ENCODE assay signal across 10 cellular contexts in genomic region chr6:26269406-26270120, GRCh38.
A peak's percentile ranks its signal among the peaks of the same experiment; 100 is the strongest.
DNase-seq lines count a peak whose midpoint lies in the region; ATAC-seq and TF ChIP-seq lines count a peak whose summit lies in the region.
"Had no signal": no experiment of that assay in that cellular context is flagged by ENCODE, and none has a peak within 500 bp of the region (broad histone marks: within the 10 kb centered on the region; RNA-seq: fewer than 3 reads in every experiment).

No MANE protein-coding gene starts in this region.

- TF ChIP-seq CTCF in brain microvascular endothelial cell (IDR thresholded peaks at IDR 0.05; ENCODE audit: low read depth, low read length, missing control alignments) (no peak), nephron progenitor cell (IDR thresholded peaks at IDR 0.05) (no peak)

- H3K9me3 ChIP-seq in KOPT-K1 (ENCODE audit: insufficient read depth, low read length, poor library complexity, severe bottlenecking): no peaks in the 10 kb centered on the region

- H3K27ac ChIP-seq in KOPT-K1 (ENCODE audit: low read depth, low read length, poor library complexity, severe bottlenecking): peak overlapping the region; percentile 99
- no peak overlapping the region for H3K27ac ChIP-seq in brain microvascular endothelial cell

- in situ Hi-C loops in brain microvascular endothelial cell (cut with HindIII; ENCODE audit: low pct_ligation_motif_present, low sequenced_read_pairs): no loop called here

- H3K27me3 Mint-ChIP-seq in nephron progenitor cell (ENCODE audit: low read depth, poor library complexity): peaks cover 4% of the 10 kb centered on the region
- H3K27me3 Mint-ChIP-seq in effector memory CD8-positive, alpha-beta T cell: no peaks in the 10 kb centered on the region

- no peak overlapping the region for H3K4me3 Mint-ChIP-seq in nephron progenitor cell
- no peak overlapping the region for H3K4me3 Mint-ChIP-seq in effector memory CD8-positive, alpha-beta T cell

- ATAC-seq in GM18519 (IDR thresholded peaks at IDR 0.05; ENCODE audit: low FRiP score, unreplicated experiment): no peak
- no peak for ATAC-seq in effector memory CD8-positive, alpha-beta T cell (replicated peaks)

- DNase-seq in NCI-H1417 (lab: John Stamatoyannopoulos, UW) (peak in 2 of 3 experiments; percentile 21 to 58), NCI-H1417 treated with DMSO at 0.1 percent for 48 hours (lab: John Stamatoyannopoulos, UW) (no peak), brain microvascular endothelial cell (no peak), nephron progenitor cell (no peak), NCI-H446 treated with DMSO at 0.1 percent for 48 hours (lab: John Stamatoyannopoulos, UW) (no peak)
- DNase-seq in effector memory CD8-positive, alpha-beta T cell: no peak
- DNase-seq: midbrain, NCI-H526 had no signal

- no peaks in the 10 kb centered on the region for H3K36me3 ChIP-seq in KOPT-K1 (ENCODE audit: insufficient read depth, low read length)
- H3K36me3 ChIP-seq in brain microvascular endothelial cell (replicated peaks): no peaks in the 10 kb centered on the region

- H3K27ac Mint-ChIP-seq in nephron progenitor cell: peak overlapping the region; percentile 85
- no peak overlapping the region for H3K27ac Mint-ChIP-seq in effector memory CD8-positive, alpha-beta T cell

- H3K4me3 ChIP-seq in brain microvascular endothelial cell (ENCODE audit: low read depth, low read length): peak overlapping the region; percentile 75

- no peaks in the 10 kb centered on the region for H3K27me3 ChIP-seq in brain microvascular endothelial cell (replicated peaks)

- peaks cover 42% of the 10 kb centered on the region for H3K4me1 Mint-ChIP-seq in nephron progenitor cell
- peaks cover 6 to 19% of the 10 kb centered on the region in 2 donors for H3K4me1 Mint-ChIP-seq in effector memory CD8-positive, alpha-beta T cell (ENCODE audit: low read depth in 2 of 2)

- H3K36me3 Mint-ChIP-seq in nephron progenitor cell (ENCODE audit: low read depth): no peaks in the 10 kb centered on the region
- H3K36me3 Mint-ChIP-seq in effector memory CD8-positive, alpha-beta T cell (ENCODE audit: insufficient read depth): peaks cover 8% of the 10 kb centered on the region

- no peaks in the 10 kb centered on the region for H3K9me3 Mint-ChIP-seq in nephron progenitor cell
- no peaks in the 10 kb centered on the region for H3K9me3 Mint-ChIP-seq in effector memory CD8-positive, alpha-beta T cell

Comparison
In these comparisons a context has a peak if more than half of its experiments do, and no peak if none do; other contexts are left out.
1. DNase-seq: peak in NCI-H1417 (2 of 3); none in NCI-H1417 treated with DMSO at 0.1 percent for 48 hours (single experiment), brain microvascular endothelial cell (single experiment), nephron progenitor cell (single experiment), effector memory CD8-positive, alpha-beta T cell (0 of 3) and NCI-H446 treated with DMSO at 0.1 percent for 48 hours (single experiment).